In genomic region chr2:203327918-203328734, GRCh38 we compare ENCODE assay signal across 8 cellular contexts. TPM values are rescaled to one million over a fixed set of nuclear protein-coding genes. Genes with fewer than 3 reads are reported as not detected.
DNase-seq lines count a peak whose midpoint lies in the region; ATAC-seq and TF ChIP-seq lines count a peak whose summit lies in the region.

Gene ABI2, plus strand, starts transcription at chr2:203328394. Its CDS starts 121 bp downstream, at chr2:203328515.

- peaks cover 19 to 28% (median 24%) of the 10 kb centered on the region in 4 donors for H3K4me1 Mint-ChIP-seq in CD4-positive, alpha-beta memory T cell

- H3K9me3 ChIP-seq in CD4-positive, alpha-beta memory T cell (ENCODE audit: control insufficient read depth in 1 of 2, low read length in 2 of 2) = no peaks in the 10 kb centered on the region
- no peaks in the 10 kb centered on the region for H3K9me3 ChIP-seq in OCI-LY1 (ENCODE audit: low read length)
- no peaks in the 10 kb centered on the region for H3K9me3 ChIP-seq in mononuclear cell (ENCODE audit: low read depth, low read length)

- H3K27me3 ChIP-seq in CD4-positive, alpha-beta memory T cell (ENCODE audit: insufficient read depth, low read length) = no peaks in the 10 kb centered on the region
- H3K27me3 ChIP-seq in OCI-LY1 (ENCODE audit: insufficient read depth, low read length) (no peaks in the 10 kb centered on the region), mononuclear cell (ENCODE audit: insufficient read depth, low read length) (no peaks in the 10 kb centered on the region)

- 0 out of 2 replicates have a peak, but pooled peaks cover 8% of the 10 kb centered on the region for H3F3A ChIP-seq in OCI-LY1 (ENCODE audit: insufficient read depth, low read length)

- peak within 1 kb of the TSS; percentile 71 to 76 for H3K4me3 ChIP-seq in CD4-positive, alpha-beta memory T cell (ENCODE audit: low read length in 2 of 2)
- peak within 1 kb of the TSS; percentile 93 for H3K4me3 ChIP-seq in OCI-LY1 (ENCODE audit: low read depth, low read length, poor library complexity, severe bottlenecking)
- H3K4me3 ChIP-seq in mononuclear cell (ENCODE audit: low read length) = peak within 1 kb of the TSS; percentile 86

- no peaks in the 10 kb centered on the region for H3K27me3 Mint-ChIP-seq in CD4-positive, alpha-beta memory T cell

- peak within 1 kb of the TSS; percentile 92 to 98 (median 94) for H3K4me3 Mint-ChIP-seq in CD4-positive, alpha-beta memory T cell

- POLR2A ChIA-PET in CD4-positive, alpha-beta memory T cell (lab: Charles Lee; ENCODE audit: partially characterized antibody) = interaction anchor here (0.6 to 2.5 kb wide), 7 partner anchors 9 to 1921 kb away, joined by 3 to 13 read pairs (median 3); partner anchors contain the start of genes CARF, CYP20A1, FAM117B and WDR12

- peak within 1 kb of the TSS; percentile 80 to 98 (median 92) for H3K27ac Mint-ChIP-seq in CD4-positive, alpha-beta memory T cell

- intact Hi-C loops in CD4-positive, alpha-beta memory T cell (cut with micrococcal nuclease) = loop anchor here (2.0 kb wide), 2 partner anchors 89 to 693 kb away; partner anchors contain the start of genes CYP20A1 and FAM117B

- peak within 1 kb of the TSS; percentile 81 for H3K9ac ChIP-seq in OCI-LY1 (ENCODE audit: low read length)

- no peaks in the 10 kb centered on the region for H3K36me3 ChIP-seq in CD4-positive, alpha-beta memory T cell (ENCODE audit: insufficient read depth, low read length)
- H3K36me3 ChIP-seq in OCI-LY1 (ENCODE audit: insufficient read depth, low read length) = no peaks in the 10 kb centered on the region

- H3K4me1 ChIP-seq in CD4-positive, alpha-beta memory T cell (ENCODE audit: insufficient read depth, low read length) = peaks cover 21% of the 10 kb centered on the region
- H3K4me1 ChIP-seq in OCI-LY1 (ENCODE audit: insufficient read depth, low read length, severe bottlenecking) (peaks cover 24% of the 10 kb centered on the region), mononuclear cell (ENCODE audit: insufficient read depth, low read length) (peaks cover 18% of the 10 kb centered on the region)

- peaks cover 0 to 6% of the 10 kb centered on the region in 2 donors for H3K36me3 Mint-ChIP-seq in CD4-positive, alpha-beta memory T cell

- peak within 1 kb of the TSS; percentile 63 for H3K27ac ChIP-seq in CD4-positive, alpha-beta memory T cell (ENCODE audit: low read depth, low read length)
- H3K27ac ChIP-seq in OCI-LY1 (ENCODE audit: low read depth, low read length, poor library complexity, severe bottlenecking) (no peak within 1 kb of the TSS), epithelial cell of prostate (peak within 1 kb of the TSS; percentile 45)

- 0 out of 2 replicates have a peak, but pooled peaks cover 12% of the 10 kb centered on the region for H3K79me2 ChIP-seq in OCI-LY1 (ENCODE audit: insufficient read depth, low read length)

- no peaks in the 10 kb centered on the region for H3K9me2 ChIP-seq in OCI-LY1 (ENCODE audit: low read depth, low read length)

- peak; percentile 70 for ATAC-seq in GM19455 (IDR thresholded peaks at IDR 0.05; ENCODE audit: unreplicated experiment)

- DNase-seq in CD4-positive, alpha-beta memory T cell = peak; percentile 44 to 58 (median 48)
- peak; percentile 23 for DNase-seq in HS-27A (ENCODE audit: low read depth)
- peak; percentile 60 for DNase-seq in activated T-cell treated with anti-CD3 and anti-CD28 coated beads for 4 hours
- no peak for DNase-seq in epithelial cell of prostate (ENCODE audit: low read depth, low spot score)
- peak; percentile 56 to 65 for DNase-seq in stimulated activated CD8-positive, alpha-beta memory T cell treated with anti-CD3 and anti-CD28 coated beads, Interleukin-2, amount 100 ng/mL, for 48 hours (ENCODE audit: low read depth in 2 of 2)

- H3K9me3 Mint-ChIP-seq in CD4-positive, alpha-beta memory T cell = peaks cover 0 to 2% (median 0%) of the 10 kb centered on the region in 8 donors

- TF ChIP-seq CTCF in OCI-LY1 (IDR thresholded peaks at IDR 0.05; ENCODE audit: low read length) = no peak

- CTCF ChIA-PET in CD4-positive, alpha-beta memory T cell (lab: Charles Lee; ENCODE audit: partially characterized antibody) = no interaction called here

- H3K4me2 ChIP-seq in OCI-LY1 (ENCODE audit: low read length) = peak within 1 kb of the TSS; percentile 75

- H2AFZ ChIP-seq in OCI-LY1 (ENCODE audit: low read length) = peak within 1 kb of the TSS; percentile 82; the same call in 1 of the 2 replicates

- H4K20me1 ChIP-seq in OCI-LY1 (ENCODE audit: insufficient read depth, low read length) = no peaks in the 10 kb centered on the region

RNA-seq across cellular contexts. Expression of gene ABI2, which starts in this region (rescaled TPM):
- total RNA-seq in CD4-positive, alpha-beta memory T cell = 10 to 100 TPM; 30.6 to 39.1 TPM
- polyA plus RNA-seq in CD4-positive, alpha-beta memory T cell = 10 to 100 TPM; 19.7 to 22.0 TPM
- 11.4 TPM for total RNA-seq in mononuclear cell
